Comparison of ENCODE assay signal across 10 cellular contexts in genomic region chr11:43555811-43556210, GRCh38.
DNase-seq lines count a peak whose midpoint lies in the region; ATAC-seq and TF ChIP-seq lines count a peak whose summit lies in the region.
"Had no signal": no experiment of that assay in that cellular context is flagged by ENCODE, and none has a peak within 500 bp of the region (broad histone marks: within the 10 kb centered on the region; RNA-seq: fewer than 3 reads in every experiment).

No MANE protein-coding gene starts in this region.

- H3K27me3 ChIP-seq in layer of hippocampus (ENCODE audit: control insufficient read depth, insufficient read depth, low read length) (peaks cover 2% of the 10 kb centered on the region), upper lobe of right lung (peaks cover 49% of the 10 kb centered on the region)

- intact Hi-C loops in upper lobe of right lung (cut with DNase I) = no loop called here

- H3K36me3 ChIP-seq in upper lobe of right lung = no peaks in the 10 kb centered on the region

- H3K4me3 ChIP-seq in choroid plexus epithelial cell (ENCODE audit: low read depth, low read length) = no peak overlapping the region
- H3K4me3 ChIP-seq in upper lobe of right lung = no peak overlapping the region

- no peaks in the 10 kb centered on the region for H3K9me3 ChIP-seq in upper lobe of right lung

- TF ChIP-seq CTCF in choroid plexus epithelial cell (conservative IDR thresholded peaks at IDR 0.05; ENCODE audit: low read depth, low read length) (no peak), upper lobe of right lung (IDR thresholded peaks at IDR 0.05) (no peak)

- DNase-seq in NOMO-1 treated with DMSO at 0.1 percent for 48 hours (lab: John Stamatoyannopoulos, UW; ENCODE audit: unreplicated experiment) (peak; percentile 43), NOMO-1 treated with dmso at 0.1 percent for 144 hours (lab: John Stamatoyannopoulos, UW; ENCODE audit: unreplicated experiment) (no peak), choroid plexus epithelial cell (ENCODE audit: low read depth) (peak; percentile 83), upper lobe of right lung (no peak), SKM-1 (lab: John Stamatoyannopoulos, UW; ENCODE audit: unreplicated experiment) (no peak)
- DNase-seq: activated CD4-positive, alpha-beta memory T cell treated with anti-CD3 and anti-CD28 coated beads for 36 hours; naive thymus-derived CD4-positive, alpha-beta T cell had no signal

- peak overlapping the region; percentile 35 for H3K27ac ChIP-seq in layer of hippocampus (ENCODE audit: low read depth, low read length)
- no peak overlapping the region for H3K27ac ChIP-seq in upper lobe of right lung

- peak; percentile 56 for ATAC-seq in upper lobe of right lung
- no peak for ATAC-seq in GM19351 (IDR thresholded peaks at IDR 0.05; ENCODE audit: unreplicated experiment)
- no peak for ATAC-seq in GM19023 (IDR thresholded peaks at IDR 0.05; ENCODE audit: unreplicated experiment)
- ATAC-seq: naive thymus-derived CD4-positive, alpha-beta T cell had no signal

- no peaks in the 10 kb centered on the region for H3K4me1 ChIP-seq in upper lobe of right lung

Comparison
In these comparisons a context has a peak if more than half of its experiments do, and no peak if none do; other contexts are left out.
1. DNase-seq: peak in NOMO-1 treated with DMSO at 0.1 percent for 48 hours (single experiment) and choroid plexus epithelial cell (single experiment); none in NOMO-1 treated with dmso at 0.1 percent for 144 hours (single experiment), upper lobe of right lung (single experiment) and SKM-1 (single experiment).